ENCODE assay signal across 1 cellular context in the genomic region with DNA sequence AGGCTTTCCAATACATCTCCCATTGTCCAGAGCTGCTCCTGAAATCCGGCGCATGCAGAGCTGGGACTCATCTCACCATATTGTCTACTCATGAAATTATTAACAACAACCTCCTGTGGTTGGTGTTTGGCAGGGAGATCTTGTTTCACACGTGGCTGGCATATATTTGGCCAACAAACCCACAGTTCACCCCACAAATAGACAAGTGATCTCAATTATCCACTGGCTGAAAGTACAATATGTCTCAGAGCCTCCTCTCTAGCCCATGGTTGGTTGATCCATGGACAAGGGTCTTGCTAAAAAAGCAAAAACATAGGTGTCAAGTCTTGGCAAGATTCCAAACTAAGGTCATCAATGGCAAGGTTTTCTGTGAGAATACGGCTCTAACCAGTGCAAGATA.
TF ChIP-seq lines count a peak whose summit lies in the region.

No MANE protein-coding gene starts in this region.

TF ChIP-seq in SK-N-SH treated with all-trans-retinoic acid at 6 μM for 48 hours, 23 proteins besides CTCF, POLR2A, EP300 and RAD21 (continued from another document):
- TF ChIP-seq TSHZ2 (CRISPR knock-in tag; IDR thresholded peaks at IDR 0.05): no peak
- TF ChIP-seq PPARA (CRISPR knock-in tag; IDR thresholded peaks at IDR 0.05; ENCODE audit: borderline replicate concordance): no peak
- no peak for TF ChIP-seq ZFP30 (CRISPR knock-in tag; IDR thresholded peaks at IDR 0.05)
- no peak for TF ChIP-seq CSDC2 (CRISPR knock-in tag; IDR thresholded peaks at IDR 0.05)
